22 cellular contexts compared by ENCODE assay signal in genomic region chr6:13081189-13081563, GRCh38.
DNase-seq lines count a peak whose midpoint lies in the region; ATAC-seq, FAIRE-seq and TF ChIP-seq lines count a peak whose summit lies in the region.
"Had no signal": no experiment of that assay in that cellular context is flagged by ENCODE, and none has a peak within 500 bp of the region (broad histone marks: within the 10 kb centered on the region; RNA-seq: fewer than 3 reads in every experiment).

No MANE protein-coding gene starts in this region.

- H3K4me1 ChIP-seq in A549 (no peaks in the 10 kb centered on the region), thoracic aorta (ENCODE audit: control insufficient read depth in 1 of 2, low read depth in 2 of 2) (peaks cover 44 to 64% of the 10 kb centered on the region in 2 donors), thyroid gland (peaks cover 8 to 17% of the 10 kb centered on the region in 2 donors), osteoblast (ENCODE audit: insufficient read depth, low read length) (no peaks in the 10 kb centered on the region)
- H3K4me1 ChIP-seq: BLaER1, Caco-2 had no signal

- FAIRE-seq in A549 (lab: Jason Lieb, UNC), result no peak
- FAIRE-seq: G401.6, GM12892, H1 had no signal

- WGBS in A549 (ENCODE audit: missing lambda C conversion rate), result 49% methylated on average over 4 of the region's 4 CpGs
- WGBS in thyroid gland, 2 donors, result 73 to 81% methylated on average over 4 of the region's 4 CpGs

- no peak for TF ChIP-seq RAD21 in A549 (conservative IDR thresholded peaks at IDR 0.05 in 1 of 2, IDR thresholded peaks at IDR 0.05 in 1 of 2)

- TF ChIP-seq EP300 in A549 (IDR thresholded peaks at IDR 0.05), result no peak

- H4K20me1 ChIP-seq in osteoblast (ENCODE audit: insufficient read depth, low read length), result no peaks in the 10 kb centered on the region
- H4K20me1 ChIP-seq: BLaER1 had no signal

- CTCF ChIA-PET in A549 (lab: Yijun Ruan, JAX), result no interaction called here

- no peak overlapping the region for H3K27ac ChIP-seq in A549
- H3K27ac ChIP-seq in caudate nucleus (ENCODE audit: low read depth, low read length), result peak overlapping the region; percentile 85
- peak overlapping the region in 32 of 59 donors; percentile 0 to 86 (median 32) for H3K27ac ChIP-seq in dorsolateral prefrontal cortex
- peak overlapping the region; percentile 48 to 81 for H3K27ac ChIP-seq in thoracic aorta
- H3K27ac ChIP-seq in thyroid gland, result no peak overlapping the region
- H3K27ac ChIP-seq in osteoblast (ENCODE audit: low read depth, low read length), result no peak overlapping the region
- H3K27ac ChIP-seq: BLaER1, C4-2B, GM23248 had no signal

- TF ChIP-seq POLR2A in A549 (IDR thresholded peaks at IDR 0.05; ENCODE audit: low read length) (no peak), thyroid gland (IDR thresholded peaks at IDR 0.05) (no peak)

- H2AFZ ChIP-seq in osteoblast (ENCODE audit: low read length), result no peak overlapping the region
- H2AFZ ChIP-seq: GM23248 had no signal

- H3K9me3 ChIP-seq in A549 (0 out of 3 replicates have a peak, but pooled peaks cover under 1% of the 10 kb centered on the region), thoracic aorta (no peaks in the 10 kb centered on the region), thyroid gland (no peaks in the 10 kb centered on the region), osteoblast (ENCODE audit: low read depth, low read length) (no peaks in the 10 kb centered on the region)
- H3K9me3 ChIP-seq: BLaER1, Caco-2 had no signal

- no peak for TF ChIP-seq CTCF in A549 (IDR thresholded peaks at IDR 0.05)
- TF ChIP-seq CTCF in dorsolateral prefrontal cortex (IDR thresholded peaks at IDR 0.05 in 54 of 56, conservative IDR thresholded peaks at IDR 0.05 in 2 of 56; ENCODE audit: low read depth in 1 of 56, partially characterized antibody in 56 of 56), result no peak
- TF ChIP-seq CTCF in thoracic aorta (IDR thresholded peaks at IDR 0.05), result no peak
- no peak for TF ChIP-seq CTCF in thyroid gland (IDR thresholded peaks at IDR 0.05)
- no peak for TF ChIP-seq CTCF in osteoblast (IDR thresholded peaks at IDR 0.05; ENCODE audit: extremely low read depth, low read depth, low read length)

- H3K4me3 ChIP-seq in A549 (no peak overlapping the region), dorsolateral prefrontal cortex (peak overlapping the region in 2 of 59 donors; percentile 10 to 20), thoracic aorta (peak overlapping the region; percentile 45), thyroid gland (replicated peaks in 1 of 3) (no peak overlapping the region), osteoblast (ENCODE audit: insufficient read depth, low read length) (no peak overlapping the region)
- H3K4me3 ChIP-seq: BLaER1, GM23248 had no signal

- H3K36me3 ChIP-seq in thoracic aorta, result no peaks in the 10 kb centered on the region
- no peaks in the 10 kb centered on the region for H3K36me3 ChIP-seq in thyroid gland
- H3K36me3 ChIP-seq in osteoblast (ENCODE audit: insufficient read depth, low read length), result no peaks in the 10 kb centered on the region
- H3K36me3 ChIP-seq: BLaER1 had no signal

- H3K27me3 ChIP-seq in dorsolateral prefrontal cortex (no peaks in the 10 kb centered on the region), thoracic aorta (replicated peaks; ENCODE audit: insufficient read depth) (no peaks in the 10 kb centered on the region), thyroid gland (no peaks in the 10 kb centered on the region), osteoblast (ENCODE audit: insufficient read depth, low read length) (no peaks in the 10 kb centered on the region)
- H3K27me3 ChIP-seq: BLaER1 had no signal

- intact Hi-C loops in dorsolateral prefrontal cortex (cut with DNase I) (no loop called here), thyroid gland (cut with DNase I) (no loop called here)

- DNase-seq in A549 (ENCODE audit: low read depth in 1 of 2, low spot score in 1 of 2) (no peak), caudate nucleus (lab: John Stamatoyannopoulos, UW) (no peak), dorsolateral prefrontal cortex (no peak), thoracic aorta (ENCODE audit: low spot score) (no peak), SW480 (ENCODE audit: low spot score) (no peak), dedifferentiated amniotic fluid mesenchymal stem cell (ENCODE audit: extremely low spot score) (no peak), thyroid gland (no peak), osteoblast (ENCODE audit: insufficient read length, low spot score, missing footprints) (no peak)
- DNase-seq: 8988T; Caco-2; CD4-positive, CD25-positive, alpha-beta regulatory T cell; CD8-positive, alpha-beta T cell; DMS153; DND-41; GM23248; H7; HCEC 1CT had no signal

- no peak overlapping the region for H3K4me2 ChIP-seq in A549
- H3K4me2 ChIP-seq in osteoblast (ENCODE audit: insufficient read depth, low read length), result no peak overlapping the region
- H3K4me2 ChIP-seq: BLaER1 had no signal

- ATAC-seq in A549 (no peak), thoracic aorta (ENCODE audit: insufficient number of reproducible peaks, low FRiP score, low read depth) (no peak)
- ATAC-seq: CD8-positive, alpha-beta T cell had no signal

- POLR2A ChIA-PET in A549 (lab: Yijun Ruan, JAX), result no interaction called here

- no peaks in the 10 kb centered on the region for H3K79me2 ChIP-seq in osteoblast (ENCODE audit: insufficient read depth, low read length)

TF ChIP-seq in A549, 52 proteins besides CTCF, POLR2A, EP300 and RAD21:
- no peak for TF ChIP-seq CHD4 (IDR thresholded peaks at IDR 0.05; ENCODE audit: borderline replicate concordance)
- TF ChIP-seq CBX8 (IDR thresholded peaks at IDR 0.05), result peak; percentile 73; the same call in 1 of the 2 replicates
- TF ChIP-seq RNF2 (IDR thresholded peaks at IDR 0.05; ENCODE audit: borderline replicate concordance, low read depth), result 0 out of 2 replicates have a peak, but pooled peaks have one; percentile 56
- no peak for TF ChIP-seq FOXS1 (CRISPR knock-in tag; IDR thresholded peaks at IDR 0.05)
- no peak for TF ChIP-seq REST (IDR thresholded peaks at IDR 0.05)

Comparison
In these comparisons a context has a peak if more than half of its experiments do, and no peak if none do; other contexts are left out.
1. H3K27ac ChIP-seq: peak in caudate nucleus (single experiment), dorsolateral prefrontal cortex (32 of 59) and thoracic aorta (2 of 2); none in A549 (0 of 2), thyroid gland (0 of 3) and osteoblast (single experiment).